In the genomic region with DNA sequence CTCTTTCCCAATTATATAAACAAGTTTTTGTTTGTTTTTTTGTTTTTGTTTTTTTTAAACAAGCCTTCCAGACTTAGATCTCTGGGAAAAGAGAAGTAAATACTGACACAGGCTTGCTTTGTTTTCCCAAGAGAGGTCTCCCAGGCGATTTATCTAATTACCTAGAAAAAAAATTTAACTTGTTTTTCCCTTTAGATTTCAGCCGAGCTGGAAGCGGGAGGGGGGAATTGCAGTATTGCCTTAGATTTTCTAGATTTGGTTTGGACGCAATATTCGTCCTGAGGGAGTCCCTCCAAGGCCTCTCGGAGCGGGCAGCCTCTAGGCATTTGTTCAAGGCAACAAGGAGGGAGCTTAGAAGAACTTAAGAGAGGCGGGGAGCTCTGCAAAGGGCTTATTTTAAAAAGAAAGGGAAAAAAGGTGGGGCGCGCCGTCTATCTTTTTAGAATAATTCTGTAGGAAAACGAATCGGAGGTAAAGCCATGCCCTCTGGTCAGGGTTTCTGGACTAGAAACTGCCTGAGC, we compare ENCODE assay signal across 1 cellular context.
TF ChIP-seq lines count a peak whose summit lies in the region.

No MANE protein-coding gene starts in this region.

TF ChIP-seq in GM23338, 12 proteins besides CTCF, POLR2A, EP300 and RAD21 (continued from another document):
- TF ChIP-seq EZH2 (IDR thresholded peaks at IDR 0.05; ENCODE audit: low read depth, unreplicated experiment) (no peak), ZNF114 (CRISPR knock-in tag; IDR thresholded peaks at IDR 0.05) (no peak), EZH2phosphoT487 (IDR thresholded peaks at IDR 0.05; ENCODE audit: unreplicated experiment) (no peak), STAT1 (IDR thresholded peaks at IDR 0.05; ENCODE audit: unreplicated experiment) (no peak), NANOG (IDR thresholded peaks at IDR 0.05; ENCODE audit: borderline replicate concordance) (no peak), JUNB (IDR thresholded peaks at IDR 0.05; ENCODE audit: unreplicated experiment) (no peak), POLR2AphosphoS5 (IDR thresholded peaks at IDR 0.05; ENCODE audit: low read depth) (no peak)
- TF ChIP-seq, protein P1, sequence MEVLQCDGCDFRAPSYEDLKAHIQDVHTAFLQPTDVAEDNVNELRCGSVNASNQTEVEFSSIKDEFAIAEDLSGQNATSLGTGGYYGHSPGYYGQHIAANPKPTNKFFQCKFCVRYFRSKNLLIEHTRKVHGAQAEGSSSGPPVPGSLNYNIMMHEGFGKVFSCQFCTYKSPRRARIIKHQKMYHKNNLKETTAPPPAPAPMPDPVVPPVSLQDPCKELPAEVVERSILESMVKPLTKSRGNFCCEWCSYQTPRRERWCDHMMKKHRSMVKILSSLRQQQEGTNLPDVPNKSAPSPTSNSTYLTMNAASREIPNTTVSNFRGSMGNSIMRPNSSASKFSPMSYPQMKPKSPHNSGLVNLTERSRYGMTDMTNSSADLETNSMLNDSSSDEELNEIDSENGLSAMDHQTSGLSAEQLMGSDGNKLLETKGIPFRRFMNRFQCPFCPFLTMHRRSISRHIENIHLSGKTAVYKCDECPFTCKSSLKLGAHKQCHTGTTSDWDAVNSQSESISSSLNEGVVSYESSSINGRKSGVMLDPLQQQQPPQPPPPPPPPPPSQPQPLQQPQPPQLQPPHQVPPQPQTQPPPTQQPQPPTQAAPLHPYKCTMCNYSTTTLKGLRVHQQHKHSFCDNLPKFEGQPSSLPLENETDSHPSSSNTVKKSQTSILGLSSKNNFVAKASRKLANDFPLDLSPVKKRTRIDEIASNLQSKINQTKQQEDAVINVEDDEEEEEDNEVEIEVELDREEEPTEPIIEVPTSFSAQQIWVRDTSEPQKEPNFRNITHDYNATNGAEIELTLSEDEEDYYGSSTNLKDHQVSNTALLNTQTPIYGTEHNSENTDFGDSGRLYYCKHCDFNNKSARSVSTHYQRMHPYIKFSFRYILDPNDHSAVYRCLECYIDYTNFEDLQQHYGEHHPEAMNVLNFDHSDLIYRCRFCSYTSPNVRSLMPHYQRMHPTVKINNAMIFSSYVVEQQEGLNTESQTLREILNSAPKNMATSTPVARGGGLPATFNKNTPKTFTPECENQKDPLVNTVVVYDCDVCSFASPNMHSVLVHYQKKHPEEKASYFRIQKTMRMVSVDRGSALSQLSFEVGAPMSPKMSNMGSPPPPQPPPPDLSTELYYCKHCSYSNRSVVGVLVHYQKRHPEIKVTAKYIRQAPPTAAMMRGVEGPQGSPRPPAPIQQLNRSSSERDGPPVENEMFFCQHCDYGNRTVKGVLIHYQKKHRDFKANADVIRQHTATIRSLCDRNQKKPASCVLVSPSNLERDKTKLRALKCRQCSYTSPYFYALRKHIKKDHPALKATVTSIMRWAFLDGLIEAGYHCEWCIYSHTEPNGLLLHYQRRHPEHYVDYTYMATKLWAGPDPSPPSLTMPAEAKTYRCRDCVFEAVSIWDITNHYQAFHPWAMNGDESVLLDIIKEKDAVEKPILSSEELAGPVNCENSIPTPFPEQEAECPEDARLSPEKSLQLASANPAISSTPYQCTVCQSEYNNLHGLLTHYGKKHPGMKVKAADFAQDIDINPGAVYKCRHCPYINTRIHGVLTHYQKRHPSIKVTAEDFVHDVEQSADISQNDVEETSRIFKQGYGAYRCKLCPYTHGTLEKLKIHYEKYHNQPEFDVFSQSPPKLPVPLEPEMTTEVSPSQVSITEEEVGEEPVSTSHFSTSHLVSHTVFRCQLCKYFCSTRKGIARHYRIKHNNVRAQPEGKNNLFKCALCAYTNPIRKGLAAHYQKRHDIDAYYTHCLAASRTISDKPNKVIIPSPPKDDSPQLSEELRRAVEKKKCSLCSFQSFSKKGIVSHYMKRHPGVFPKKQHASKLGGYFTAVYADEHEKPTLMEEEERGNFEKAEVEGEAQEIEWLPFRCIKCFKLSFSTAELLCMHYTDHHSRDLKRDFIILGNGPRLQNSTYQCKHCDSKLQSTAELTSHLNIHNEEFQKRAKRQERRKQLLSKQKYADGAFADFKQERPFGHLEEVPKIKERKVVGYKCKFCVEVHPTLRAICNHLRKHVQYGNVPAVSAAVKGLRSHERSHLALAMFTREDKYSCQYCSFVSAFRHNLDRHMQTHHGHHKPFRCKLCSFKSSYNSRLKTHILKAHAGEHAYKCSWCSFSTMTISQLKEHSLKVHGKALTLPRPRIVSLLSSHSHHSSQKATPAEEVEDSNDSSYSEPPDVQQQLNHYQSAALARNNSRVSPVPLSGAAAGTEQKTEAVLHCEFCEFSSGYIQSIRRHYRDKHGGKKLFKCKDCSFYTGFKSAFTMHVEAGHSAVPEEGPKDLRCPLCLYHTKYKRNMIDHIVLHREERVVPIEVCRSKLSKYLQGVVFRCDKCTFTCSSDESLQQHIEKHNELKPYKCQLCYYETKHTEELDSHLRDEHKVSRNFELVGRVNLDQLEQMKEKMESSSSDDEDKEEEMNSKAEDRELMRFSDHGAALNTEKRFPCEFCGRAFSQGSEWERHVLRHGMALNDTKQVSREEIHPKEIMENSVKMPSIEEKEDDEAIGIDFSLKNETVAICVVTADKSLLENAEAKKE (CRISPR knock-in tag; IDR thresholded peaks at IDR 0.05): no peak
